Comparison of ENCODE assay signal across 14 cellular contexts in the genomic region with DNA sequence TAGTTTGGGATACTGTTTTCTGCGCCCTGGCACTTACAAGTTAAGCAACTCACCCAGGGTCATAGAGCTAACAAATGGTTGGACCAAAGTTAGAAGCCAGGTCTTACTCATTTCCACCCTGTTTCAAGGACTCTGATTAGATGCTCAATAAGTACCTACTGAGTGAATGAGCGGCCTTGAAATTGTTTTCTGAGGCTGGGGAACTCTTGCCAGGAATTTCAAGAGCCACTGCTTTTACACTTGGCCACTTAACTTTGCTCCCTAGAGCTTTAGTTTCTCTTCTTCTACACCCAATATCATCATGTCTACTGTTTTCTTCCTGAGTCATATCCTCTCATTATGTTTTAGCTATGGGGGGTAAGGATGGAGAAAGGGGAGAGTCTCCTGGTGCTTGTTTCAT.
DNase-seq lines count a peak whose midpoint lies in the region; ATAC-seq, FAIRE-seq and TF ChIP-seq lines count a peak whose summit lies in the region.
"Had no signal": no experiment of that assay in that cellular context is flagged by ENCODE, and none has a peak within 500 bp of the region (broad histone marks: within the 10 kb centered on the region; RNA-seq: fewer than 3 reads in every experiment).

No MANE protein-coding gene starts in this region.

- no peak for TF ChIP-seq POLR2A in breast epithelium (IDR thresholded peaks at IDR 0.05)

- no peaks in the 10 kb centered on the region for H3K4me1 ChIP-seq in breast epithelium
- H3K4me1 ChIP-seq in mammary epithelial cell (ENCODE audit: insufficient read depth, low read length) = peaks cover 26% of the 10 kb centered on the region

- H3K9me3 ChIP-seq in breast epithelium = no peaks in the 10 kb centered on the region
- no peaks in the 10 kb centered on the region for H3K9me3 ChIP-seq in mammary epithelial cell (replicated peaks; ENCODE audit: insufficient read depth, low read length)
- H3K9me3 ChIP-seq: neutrophil, tibial nerve had no signal

- no peaks in the 10 kb centered on the region for H3K9me3 Mint-ChIP-seq in MCF 10A (ENCODE audit: unreplicated experiment)
- no peaks in the 10 kb centered on the region for H3K9me3 Mint-ChIP-seq in memory B cell

- BruUV-seq in MCF 10A (replicated peaks; lab: Mats Ljungman, UMichigan) = no TSS peak
- BruUV-seq in mammary epithelial cell (replicated peaks; lab: Mats Ljungman, UMichigan) = no TSS peak

- peak overlapping the region; percentile 13 for H2AFZ ChIP-seq in mammary epithelial cell (ENCODE audit: low read depth, low read length)

- no peaks in the 10 kb centered on the region for H3K79me2 ChIP-seq in mammary epithelial cell (ENCODE audit: insufficient read depth, low read length)

- no peak for ATAC-seq in memory B cell (ENCODE audit: low read depth)

- no peak for TF ChIP-seq CTCF in MCF 10A (IDR thresholded peaks at IDR 0.05; ENCODE audit: unreplicated experiment)
- no peak for TF ChIP-seq CTCF in breast epithelium (IDR thresholded peaks at IDR 0.05)
- no peak for TF ChIP-seq CTCF in mammary epithelial cell (conservative IDR thresholded peaks at IDR 0.05 in 1 of 2, IDR thresholded peaks at IDR 0.05 in 1 of 2; ENCODE audit: extremely low read depth in 1 of 2, insufficient read depth in 1 of 2, low read depth in 1 of 2, low read length in 2 of 2)

- H3K4me1 Mint-ChIP-seq in MCF 10A (ENCODE audit: insufficient read depth, unreplicated experiment) = peaks cover 27% of the 10 kb centered on the region
- peaks cover 48% of the 10 kb centered on the region for H3K4me1 Mint-ChIP-seq in memory B cell

- H3K4me2 ChIP-seq in mammary epithelial cell (ENCODE audit: insufficient read depth, low read depth, low read length) = no peak overlapping the region

- CTCF ChIA-PET in MCF 10A (lab: Yijun Ruan, JAX) (no interaction called here), mammary epithelial cell (lab: Charles Lee; ENCODE audit: low non-redundant PET) (no interaction called here)

- peak; percentile 22 for DNase-seq in MCF 10A (ENCODE audit: unreplicated experiment)
- DNase-seq in breast epithelium (ENCODE audit: low spot score in 2 of 2) = no peak
- peak; percentile 12 for DNase-seq in mammary epithelial cell
- no peak for DNase-seq in memory B cell (ENCODE audit: low spot score in 2 of 2)
- DNase-seq in NCI-H1092 (lab: John Stamatoyannopoulos, UW) = no peak
- DNase-seq in superior temporal gyrus (ENCODE audit: extremely low spot score) = no peak
- no peak for DNase-seq in NCI-H1105 treated with DMSO at 0.1 percent for 48 hours (lab: John Stamatoyannopoulos, UW)
- no peak for DNase-seq in HTR-8/SVneo (ENCODE audit: insufficient read length, low spot score)
- DNase-seq: NCI-H345; SHP77 treated with DMSO at 0.1 percent for 48 hours; stimulated activated CD4-positive, alpha-beta T cell treated with anti-CD3 and anti-CD28 coated beads, Interleukin-4, amount 100 ng/mL, for 4 hours had no signal

- no peak overlapping the region for H3K4me3 ChIP-seq in breast epithelium
- no peak overlapping the region for H3K4me3 ChIP-seq in mammary epithelial cell (replicated peaks in 1 of 3; ENCODE audit: insufficient read depth in 1 of 3, low read depth in 2 of 3, low read length in 3 of 3)
- H3K4me3 ChIP-seq: tibial nerve had no signal

- intact Hi-C loops in MCF 10A (cut with micrococcal nuclease) (no loop called here), breast epithelium (cut with DNase I; ENCODE audit: low total_unique reads) (no loop called here), mammary epithelial cell (cut with micrococcal nuclease) (no loop called here)

- in situ Hi-C loops in mammary epithelial cell (cut with MboI; ENCODE audit: low sequenced_read_pairs in 2 of 2) = no loop called here

- peak overlapping the region; percentile 83 for H3K27ac Mint-ChIP-seq in MCF 10A (ENCODE audit: low read depth, unreplicated experiment)
- peak overlapping the region; percentile 84 for H3K27ac Mint-ChIP-seq in memory B cell

- 100% methylated on average over 2 of the region's 2 CpGs for WGBS in mammary epithelial cell (ENCODE audit: low coverage, missing lambda C conversion rate)

- H3K36me3 Mint-ChIP-seq in MCF 10A (ENCODE audit: insufficient read depth, unreplicated experiment) = no peaks in the 10 kb centered on the region
- H3K36me3 Mint-ChIP-seq in memory B cell = peaks cover 9% of the 10 kb centered on the region

- no peak for FAIRE-seq in HTR-8/SVneo (lab: Jason Lieb, UNC)
- FAIRE-seq: A204.1 had no signal

- H4K20me1 ChIP-seq in mammary epithelial cell (ENCODE audit: insufficient read depth, low read length) = no peaks in the 10 kb centered on the region

- H3K27me3 Mint-ChIP-seq in MCF 10A (ENCODE audit: insufficient read depth, unreplicated experiment) (no peaks in the 10 kb centered on the region), memory B cell (no peaks in the 10 kb centered on the region)

- H3K27ac ChIP-seq in breast epithelium = peak overlapping the region in 1 of 2 donors; percentile 0
- H3K27ac ChIP-seq in mammary epithelial cell (ENCODE audit: insufficient read depth, low read depth, low read length) = no peak overlapping the region

- no peaks in the 10 kb centered on the region for H3K36me3 ChIP-seq in breast epithelium
- H3K36me3 ChIP-seq in mammary epithelial cell (ENCODE audit: insufficient read depth, low read length) = no peaks in the 10 kb centered on the region
- H3K36me3 ChIP-seq: neutrophil, tibial nerve had no signal

- H3K4me3 Mint-ChIP-seq in MCF 10A (ENCODE audit: unreplicated experiment) (no peak overlapping the region), memory B cell (no peak overlapping the region)

- dilution Hi-C loops in mammary epithelial cell (cut with HindIII; ENCODE audit: low sequenced_read_pairs) = no loop called here

- no peak overlapping the region for H3K9ac ChIP-seq in mammary epithelial cell (ENCODE audit: insufficient read depth, low read length)

- H3K27me3 ChIP-seq in breast epithelium (no peaks in the 10 kb centered on the region), mammary epithelial cell (ENCODE audit: insufficient read depth, low read length) (no peaks in the 10 kb centered on the region)
- H3K27me3 ChIP-seq: neutrophil, tibial nerve had no signal

- POLR2A ChIA-PET in MCF 10A (lab: Yijun Ruan, JAX) = no interaction called here

Comparison
In these comparisons a context has a peak if more than half of its experiments do, and no peak if none do; other contexts are left out.
1. DNase-seq: peak in MCF 10A (single experiment) and mammary epithelial cell (single experiment); none in breast epithelium (0 of 2), memory B cell (0 of 2), NCI-H1092 (single experiment), superior temporal gyrus (single experiment), NCI-H1105 treated with DMSO at 0.1 percent for 48 hours (single experiment) and HTR-8/SVneo (single experiment).